1 cellular context compared by ENCODE assay signal in genomic region chr4:176838611-176839411, GRCh38.
TF ChIP-seq lines count a peak whose summit lies in the region.

No MANE protein-coding gene starts in this region.

TF ChIP-seq in WTC11, 78 proteins besides CTCF, POLR2A, EP300 and RAD21 (continued from another document):
- TF ChIP-seq ZNF281 (CRISPR knock-in tag; IDR thresholded peaks at IDR 0.05) (no peak), HMGA2 (CRISPR knock-in tag; IDR thresholded peaks at IDR 0.05) (no peak), SP1 (CRISPR knock-in tag; conservative IDR thresholded peaks at IDR 0.05) (no peak), JUN (CRISPR knock-in tag; IDR thresholded peaks at IDR 0.05) (no peak), ERG (CRISPR knock-in tag; IDR thresholded peaks at IDR 0.05) (no peak), FOXP1 (CRISPR knock-in tag; IDR thresholded peaks at IDR 0.05; ENCODE audit: borderline replicate concordance) (no peak), ZNF532 (CRISPR knock-in tag; IDR thresholded peaks at IDR 0.05; ENCODE audit: borderline replicate concordance) (no peak), CDX4 (CRISPR knock-in tag; IDR thresholded peaks at IDR 0.05; ENCODE audit: borderline replicate concordance) (no peak), E2F1 (CRISPR knock-in tag; IDR thresholded peaks at IDR 0.05) (no peak), ATF1 (CRISPR knock-in tag; IDR thresholded peaks at IDR 0.05) (no peak), ZNF232 (CRISPR knock-in tag; IDR thresholded peaks at IDR 0.05) (no peak), RORB (CRISPR knock-in tag; IDR thresholded peaks at IDR 0.05) (no peak)
